ENCODE assay signal across 30 cellular contexts in the genomic region with DNA sequence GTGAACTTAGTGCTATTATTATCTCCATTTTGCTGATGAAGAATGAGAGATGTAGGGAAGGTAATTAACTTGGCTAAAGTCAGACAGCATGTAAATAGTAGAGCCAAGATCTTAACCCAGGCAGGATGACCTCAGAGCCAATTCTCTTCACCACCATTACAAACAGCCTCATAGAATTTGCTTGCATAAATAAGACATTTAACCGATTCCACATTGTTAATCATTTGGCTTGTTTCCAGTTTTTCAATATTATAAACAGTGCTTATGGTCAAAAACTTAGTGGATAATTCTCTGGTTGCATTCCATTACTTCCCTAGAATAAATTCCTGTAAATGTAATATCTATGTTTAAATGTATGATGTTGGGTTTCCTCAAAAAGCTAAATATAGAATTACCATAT.
"Had no signal": no experiment of that assay in that cellular context is flagged by ENCODE, and none has a peak within 500 bp of the region (broad histone marks: within the 10 kb centered on the region; RNA-seq: fewer than 3 reads in every experiment).

No MANE protein-coding gene starts in this region.

- H3K27me3 ChIP-seq: adrenal gland, ovary, sigmoid colon, thyroid gland, upper lobe of left lung, vagina had no signal

- H3K36me3 ChIP-seq: adrenal gland, ovary, prostate gland, sigmoid colon, thyroid gland, upper lobe of left lung, vagina had no signal

- H3K9me3 ChIP-seq: adrenal gland, ovary, prostate gland, sigmoid colon, thyroid gland, upper lobe of left lung, vagina had no signal

- DNase-seq: activated CD4-positive, alpha-beta memory T cell treated with anti-CD3 and anti-CD28 coated beads for 36 hours; activated CD4-positive, alpha-beta T cell treated with anti-CD3 and anti-CD28 coated beads for 48 hours; activated CD8-positive, alpha-beta memory T cell treated with anti-CD3 and anti-CD28 coated beads, Interleukin-2, amount 50 U/mL, for 4 hours; activated effector memory CD4-positive, alpha-beta T cell treated with anti-CD3 and anti-CD28 coated beads, Interleukin-2, amount 50 U/mL, for 16 hours; activated naive CD4-positive, alpha-beta T cell treated with anti-CD3 and anti-CD28 coated beads for 36 hours; activated naive CD8-positive, alpha-beta T cell treated with anti-CD3 and anti-CD28 coated beads for 36 hours; activated T-cell treated with anti-CD3 and anti-CD28 coated beads, Interleukin-2, amount 50 U/mL, for 1 hour; adrenal gland; aorta; cortex of kidney; effector memory CD8-positive, alpha-beta T cell; erythroblast; head of caudate nucleus; hypothalamus; immature natural killer cell; midbrain; naive thymus-derived CD4-positive, alpha-beta T cell; ovary; retina; sigmoid colon; stimulated activated CD4-positive, alpha-beta T cell treated with anti-CD3 and anti-CD28 coated beads, Interleukin-1b, Interleukin-23, amount 100 ng/mL, for 48 hours; stimulated activated CD4-positive, alpha-beta T cell treated with anti-CD3 and anti-CD28 coated beads, Interleukin-4, amount 100 ng/mL, for 4 hours; stimulated activated CD8-positive, alpha-beta memory T cell treated with anti-CD3 and anti-CD28 coated beads, Interleukin-4, amount 100 ng/mL, for 48 hours; stimulated activated naive CD8-positive, alpha-beta T cell treated with anti-CD3 and anti-CD28 coated beads, Interleukin-15, amount 100 ng/mL, for 72 hours; substantia nigra; thyroid gland; upper lobe of left lung had no signal

- H3K4me3 ChIP-seq: adrenal gland, ovary, prostate gland, sigmoid colon, smooth muscle cell, thyroid gland, upper lobe of left lung, vagina had no signal
